Comparison of ENCODE assay signal across 25 cellular contexts in genomic region chr13:31614704-31615103, GRCh38.
"Had no signal": no experiment of that assay in that cellular context is flagged by ENCODE, and none has a peak within 500 bp of the region (broad histone marks: within the 10 kb centered on the region; RNA-seq: fewer than 3 reads in every experiment).

No MANE protein-coding gene starts in this region.

- H3K36me3 ChIP-seq: colonic mucosa, esophagus muscularis mucosa, esophagus squamous epithelium, gastrocnemius medialis, gastroesophageal sphincter, heart left ventricle, heart right ventricle had no signal

- H3K9me3 ChIP-seq: colonic mucosa, gastrocnemius medialis had no signal

- H3K27me3 ChIP-seq: colonic mucosa, dorsolateral prefrontal cortex, esophagus muscularis mucosa, esophagus squamous epithelium, foreskin keratinocyte, gastrocnemius medialis, gastroesophageal sphincter, heart left ventricle, heart right ventricle had no signal

- H3K4me3 Mint-ChIP-seq: dendritic cell treated with granulocyte-macrophage colony-stimulating factor and Interleukin-4, amounts not matched to agents 40 ng/mL and 50 ng/mL, for 4 days; effector memory CD8-positive, alpha-beta T cell; endodermal cell had no signal

- DNase-seq: colonic mucosa; cortex of kidney; dermis blood vessel endothelial cell; dorsolateral prefrontal cortex; effector CD4-positive, alpha-beta T cell; effector CD8-positive, alpha-beta T cell; effector memory CD4-positive, alpha-beta T cell; effector memory CD8-positive, alpha-beta T cell; endodermal cell; erythroblast; esophagus squamous epithelium; foreskin fibroblast; foreskin keratinocyte; foreskin melanocyte; gastrocnemius medialis; glutamatergic neuron; head of caudate nucleus; heart left ventricle; heart right ventricle had no signal

- H3K27ac ChIP-seq: colonic mucosa, coronary artery, dorsolateral prefrontal cortex, epithelial cell of prostate, esophagus muscularis mucosa, esophagus squamous epithelium, foreskin keratinocyte, gastrocnemius medialis, gastroesophageal sphincter, heart left ventricle, heart right ventricle had no signal

- H3K27me3 Mint-ChIP-seq: dendritic cell treated with granulocyte-macrophage colony-stimulating factor and Interleukin-4, amounts not matched to agents 40 ng/mL and 50 ng/mL, for 4 days; effector memory CD8-positive, alpha-beta T cell had no signal

- H3K4me3 ChIP-seq: colonic mucosa, coronary artery, dorsolateral prefrontal cortex, esophagus muscularis mucosa, esophagus squamous epithelium, gastrocnemius medialis, gastroesophageal sphincter, heart left ventricle, heart right ventricle had no signal

- H3K27ac Mint-ChIP-seq: dendritic cell treated with granulocyte-macrophage colony-stimulating factor and Interleukin-4, amounts not matched to agents 40 ng/mL and 50 ng/mL, for 4 days; effector memory CD8-positive, alpha-beta T cell; endodermal cell had no signal

- ATAC-seq: effector memory CD8-positive, alpha-beta T cell; esophagus mucosa; foreskin keratinocyte; gastrocnemius medialis; gastroesophageal sphincter; heart left ventricle; heart right ventricle had no signal

- H3K4me1 ChIP-seq: colonic mucosa, esophagus muscularis mucosa, foreskin keratinocyte, gastrocnemius medialis, gastroesophageal sphincter, heart left ventricle, heart right ventricle had no signal
